Comparison of ENCODE assay signal across 2 cellular contexts in the genomic region with DNA sequence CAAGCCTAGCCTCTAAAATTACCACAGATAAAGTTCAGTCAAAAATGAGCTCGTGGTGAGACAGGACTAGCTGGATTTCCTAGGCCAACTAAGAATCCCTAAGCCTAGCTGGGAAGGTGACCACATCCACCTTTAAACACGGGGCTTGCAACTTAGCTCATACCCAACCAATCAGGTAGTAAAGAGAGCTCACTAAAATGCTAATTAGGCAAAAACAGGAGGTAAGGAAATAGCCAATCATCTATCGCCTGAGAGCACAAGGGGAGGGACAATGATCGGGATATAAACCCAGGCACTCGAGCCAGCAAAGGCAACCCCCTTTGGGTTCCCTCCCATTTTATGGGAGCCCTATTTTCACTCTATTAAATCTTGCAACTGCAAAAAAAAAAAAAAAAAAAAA.
TF ChIP-seq lines count a peak whose summit lies in the region.

No MANE protein-coding gene starts in this region.

TF ChIP-seq in A549, 52 proteins besides CTCF, POLR2A, EP300 and RAD21:
- peak; percentile 52 for TF ChIP-seq MAFK (IDR thresholded peaks at IDR 0.05; ENCODE audit: partially characterized antibody)
TF ChIP-seq in A549: peak in this region for 1; not testable (repeated sequence) for 51.

TF ChIP-seq in K562, 482 proteins besides CTCF, POLR2A, EP300 and RAD21:
- TF ChIP-seq ZNF316 (IDR thresholded peaks at IDR 0.05) (peak; percentile 59), C11orf30 (IDR thresholded peaks at IDR 0.05; ENCODE audit: low read depth) (peak; percentile 40)
